Comparison of ENCODE assay signal across 24 cellular contexts in the genomic region with DNA sequence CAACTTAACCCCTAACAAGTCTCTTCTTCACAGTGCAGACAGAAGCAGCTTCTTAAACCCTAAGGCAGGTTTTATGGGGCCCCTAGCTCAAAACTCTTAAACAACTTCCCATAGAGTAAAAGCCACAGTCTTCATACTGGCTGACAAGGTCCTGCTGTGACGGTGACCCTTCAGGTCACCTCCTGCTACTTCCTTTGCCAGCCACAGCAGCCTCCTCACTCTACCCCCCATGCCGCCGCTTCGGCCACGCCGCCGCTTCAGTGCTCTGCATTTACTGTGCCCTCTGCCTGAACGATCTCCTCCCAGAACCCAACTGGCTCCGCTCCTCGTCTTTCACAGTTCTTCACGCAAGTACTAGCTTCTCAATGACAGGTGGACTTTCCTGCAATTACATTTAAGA. TPM values are rescaled to one million over a fixed set of nuclear protein-coding genes. Genes with fewer than 3 reads are reported as not detected.
A peak's percentile ranks its signal among the peaks of the same experiment; 100 is the strongest.
DNase-seq lines count a peak whose midpoint lies in the region; ATAC-seq and TF ChIP-seq lines count a peak whose summit lies in the region.
"Had no signal": no experiment of that assay in that cellular context is flagged by ENCODE, and none has a peak within 500 bp of the region (broad histone marks: within the 10 kb centered on the region; RNA-seq: fewer than 3 reads in every experiment).

No MANE protein-coding gene starts in this region.

- no peaks in the 10 kb centered on the region for H3K9me3 Mint-ChIP-seq in brain
- no peaks in the 10 kb centered on the region for H3K9me3 Mint-ChIP-seq in naive thymus-derived CD4-positive, alpha-beta T cell
- H3K9me3 Mint-ChIP-seq: activated CD4-positive, alpha-beta T cell treated with anti-CD3 and anti-CD28 coated beads, Interleukin-2, amount 10 ng/mL, durations not matched to agents 7 days and 5 days; activated naive CD4-positive, alpha-beta T cell treated with anti-CD3 and anti-CD28 coated beads for 36 hours had no signal

- no peaks in the 10 kb centered on the region for H3K9me3 ChIP-seq in cardiac muscle cell (ENCODE audit: low read depth)
- no peaks in the 10 kb centered on the region for H3K9me3 ChIP-seq in naive thymus-derived CD4-positive, alpha-beta T cell (ENCODE audit: control insufficient read depth in 2 of 3, low read length in 3 of 3)
- H3K9me3 ChIP-seq: body of pancreas, heart right ventricle, ovary, testis had no signal

- TF ChIP-seq CTCF in cardiac muscle cell (IDR thresholded peaks at IDR 0.05; ENCODE audit: low read depth, low read length) (no peak), brain (conservative IDR thresholded peaks at IDR 0.05) (no peak)

- ATAC-seq in Right ventricle myocardium superior (ENCODE audit: poor library complexity) (no peak), HG03469 (IDR thresholded peaks at IDR 0.05; ENCODE audit: unreplicated experiment) (no peak), GM18858 (IDR thresholded peaks at IDR 0.05; ENCODE audit: unreplicated experiment) (no peak)
- no peak for ATAC-seq in naive thymus-derived CD4-positive, alpha-beta T cell
- ATAC-seq: body of pancreas, heart right ventricle, left ventricle myocardium superior had no signal

- H3K36me3 ChIP-seq in cardiac muscle cell, result peaks cover 26% of the 10 kb centered on the region
- peaks cover 15 to 57% (median 17%) of the 10 kb centered on the region in 3 experiments for H3K36me3 ChIP-seq in naive thymus-derived CD4-positive, alpha-beta T cell (ENCODE audit: control insufficient read depth in 2 of 3, insufficient read depth in 3 of 3, low read length in 3 of 3)
- H3K36me3 ChIP-seq: ovary had no signal

- no peaks in the 10 kb centered on the region for H3K27me3 Mint-ChIP-seq in brain
- no peaks in the 10 kb centered on the region for H3K27me3 Mint-ChIP-seq in naive thymus-derived CD4-positive, alpha-beta T cell
- H3K27me3 Mint-ChIP-seq: activated CD4-positive, alpha-beta T cell treated with anti-CD3 and anti-CD28 coated beads, Interleukin-2, amount 10 ng/mL, durations not matched to agents 7 days and 5 days had no signal

- peaks cover 13% of the 10 kb centered on the region for H3K4me1 Mint-ChIP-seq in brain
- peaks cover 12 to 22% (median 16%) of the 10 kb centered on the region in 7 donors for H3K4me1 Mint-ChIP-seq in naive thymus-derived CD4-positive, alpha-beta T cell

- peak overlapping the region in 4 of 5 experiments; percentile 3 to 43 (median 18) for H3K27ac Mint-ChIP-seq in brain
- H3K27ac Mint-ChIP-seq in naive thymus-derived CD4-positive, alpha-beta T cell, result peak overlapping the region in 5 of 9 donors; percentile 33 to 62 (median 44)
- H3K27ac Mint-ChIP-seq: activated CD4-positive, alpha-beta T cell treated with anti-CD3 and anti-CD28 coated beads, Interleukin-2, amount 10 ng/mL, durations not matched to agents 7 days and 5 days had no signal

- POLR2A ChIA-PET in naive thymus-derived CD4-positive, alpha-beta T cell (lab: Charles Lee), result no interaction called here

- H3K4me3 ChIP-seq in cardiac muscle cell, result no peak overlapping the region
- no peak overlapping the region for H3K4me3 ChIP-seq in naive thymus-derived CD4-positive, alpha-beta T cell (ENCODE audit: low read length)
- H3K4me3 ChIP-seq: body of pancreas, coronary artery, heart right ventricle, ovary, testis had no signal

- H3K4me1 ChIP-seq in cardiac muscle cell (ENCODE audit: low read depth), result peaks cover 13% of the 10 kb centered on the region
- no peaks in the 10 kb centered on the region for H3K4me1 ChIP-seq in naive thymus-derived CD4-positive, alpha-beta T cell (ENCODE audit: control insufficient read depth in 2 of 2, insufficient read depth in 2 of 2, low read length in 2 of 2)
- H3K4me1 ChIP-seq: body of pancreas, testis had no signal

- peak overlapping the region; percentile 48 for H3K27ac ChIP-seq in cardiac muscle cell
- H3K27ac ChIP-seq in naive thymus-derived CD4-positive, alpha-beta T cell (ENCODE audit: low read depth, low read length), result no peak overlapping the region
- H3K27ac ChIP-seq: body of pancreas, C4-2B, coronary artery, epithelial cell of prostate, heart right ventricle, ovary, testis had no signal

- no peaks in the 10 kb centered on the region for H3K27me3 ChIP-seq in cardiac muscle cell
- H3K27me3 ChIP-seq in naive thymus-derived CD4-positive, alpha-beta T cell (ENCODE audit: control insufficient read depth in 2 of 2, insufficient read depth in 2 of 2, low read length in 2 of 2), result no peaks in the 10 kb centered on the region
- H3K27me3 ChIP-seq: body of pancreas, heart right ventricle, ovary, testis had no signal

- CTCF ChIA-PET in naive thymus-derived CD4-positive, alpha-beta T cell (lab: Charles Lee), result no interaction called here

- DNase-seq in cardiac muscle cell (ENCODE audit: low read depth in 1 of 2, low spot score in 1 of 2) (no peak), Right ventricle myocardium superior (no peak), NCI-H2107 (lab: John Stamatoyannopoulos, UW) (no peak), HuH-7 (ENCODE audit: low spot score) (no peak)
- DNase-seq in naive thymus-derived CD4-positive, alpha-beta T cell, result no peak
- DNase-seq: activated CD4-positive, alpha-beta T cell treated with anti-CD3 and anti-CD28 coated beads, Interleukin-2, amount 10 ng/mL, durations not matched to agents 7 days and 5 days; activated naive CD4-positive, alpha-beta T cell treated with anti-CD3 and anti-CD28 coated beads for 36 hours; body of pancreas; DMS153; GDM1; heart right ventricle; left ventricle myocardium superior; MM.1S; NCI-H1694 treated with DMSO at 0.1 percent for 48 hours; NCI-H345; NCI-H82; ovary; testis had no signal

- H3K36me3 Mint-ChIP-seq in brain, result peaks cover 65% of the 10 kb centered on the region
- peaks cover 10 to 39% (median 12%) of the 10 kb centered on the region in 5 donors for H3K36me3 Mint-ChIP-seq in naive thymus-derived CD4-positive, alpha-beta T cell

- H3K4me3 Mint-ChIP-seq in brain, result no peak overlapping the region
- H3K4me3 Mint-ChIP-seq in naive thymus-derived CD4-positive, alpha-beta T cell, result no peak overlapping the region
- H3K4me3 Mint-ChIP-seq: activated CD4-positive, alpha-beta T cell treated with anti-CD3 and anti-CD28 coated beads, Interleukin-2, amount 10 ng/mL, durations not matched to agents 7 days and 5 days; activated naive CD4-positive, alpha-beta T cell treated with anti-CD3 and anti-CD28 coated beads for 36 hours had no signal

- intact Hi-C loops in Right ventricle myocardium superior (cut with DNase I), result no loop called here
- intact Hi-C loops in naive thymus-derived CD4-positive, alpha-beta T cell (cut with micrococcal nuclease), result no loop called here

RNA-seq across cellular contexts. Expression of gene ACADS, which starts 45.5 kb away (rescaled TPM):
- 34.3 and 59.8 TPM in 2 replicates for total RNA-seq in cardiac muscle cell
- 35.9 and 77.1 TPM in 2 replicates for polyA plus RNA-seq in cardiac muscle cell
- total RNA-seq in Right ventricle myocardium superior, result 113 TPM
- polyA plus RNA-seq in brain (ENCODE audit: insufficient read depth, low read depth, low replicate concordance), result 28.2 TPM
- 10 to 100 TPM; 10.4 to 18.1 (median 15.7) TPM for total RNA-seq in naive thymus-derived CD4-positive, alpha-beta T cell
- 10 to 100 TPM; 18.4 to 28.7 TPM for polyA plus RNA-seq in naive thymus-derived CD4-positive, alpha-beta T cell
